ENCODE assay signal across 1 cellular context in genomic region chr11:14380947-14381555, GRCh38.
TF ChIP-seq lines count a peak whose summit lies in the region.

No MANE protein-coding gene starts in this region.

TF ChIP-seq in HepG2, 621 proteins besides CTCF, POLR2A, EP300 and RAD21 (continued from another document and continues in another):
- no peak for TF ChIP-seq AKNA (CRISPR knock-in tag; IDR thresholded peaks at IDR 0.05; ENCODE audit: borderline replicate concordance)
- TF ChIP-seq POGK (CRISPR knock-in tag; conservative IDR thresholded peaks at IDR 0.05), result peak; percentile 81
- TF ChIP-seq IKZF1 (IDR thresholded peaks at IDR 0.05), result no peak
- no peak for TF ChIP-seq THAP7 (CRISPR knock-in tag; IDR thresholded peaks at IDR 0.05)
- no peak for TF ChIP-seq HOMEZ (CRISPR knock-in tag; IDR thresholded peaks at IDR 0.05; ENCODE audit: low read depth)
- no peak for TF ChIP-seq TBX3 (IDR thresholded peaks at IDR 0.05; ENCODE audit: borderline replicate concordance)
- TF ChIP-seq ZNF558 (CRISPR knock-in tag; IDR thresholded peaks at IDR 0.05; ENCODE audit: borderline replicate concordance), result peak; percentile 48; the same call in 1 of the 2 replicates
- TF ChIP-seq MZF1 (CRISPR knock-in tag; IDR thresholded peaks at IDR 0.05; ENCODE audit: borderline replicate concordance), result no peak
- TF ChIP-seq XRCC5 (optimal IDR thresholded peaks at IDR 0.05; ENCODE audit: low read length), result peak; percentile 21
- TF ChIP-seq E2F5 (CRISPR knock-in tag; conservative IDR thresholded peaks at IDR 0.05), result no peak
- no peak for TF ChIP-seq CENPX (CRISPR knock-in tag; IDR thresholded peaks at IDR 0.05)
- TF ChIP-seq ZNF576 (CRISPR knock-in tag; IDR thresholded peaks at IDR 0.05), result no peak
- no peak; the same call in 1 of the 2 replicates for TF ChIP-seq RXRA (CRISPR knock-in tag; IDR thresholded peaks at IDR 0.05)
- TF ChIP-seq HMG20B (CRISPR knock-in tag; conservative IDR thresholded peaks at IDR 0.05), result no peak
- no peak for TF ChIP-seq RFX3 (CRISPR knock-in tag; IDR thresholded peaks at IDR 0.05)
- TF ChIP-seq CBFB (CRISPR knock-in tag; IDR thresholded peaks at IDR 0.05), result no peak
- TF ChIP-seq ZNF891 (CRISPR knock-in tag; IDR thresholded peaks at IDR 0.05), result peak; percentile 74; the same call in 1 of the 2 replicates
- no peak for TF ChIP-seq RFXANK (CRISPR knock-in tag; IDR thresholded peaks at IDR 0.05)
- TF ChIP-seq NPAS2 (CRISPR knock-in tag; IDR thresholded peaks at IDR 0.05; ENCODE audit: borderline replicate concordance), result no peak
- no peak for TF ChIP-seq ZNF557 (CRISPR knock-in tag; IDR thresholded peaks at IDR 0.05)
- TF ChIP-seq AGO2 (optimal IDR thresholded peaks at IDR 0.05; ENCODE audit: low read depth, low read length), result no peak
- TF ChIP-seq HNRNPL (IDR thresholded peaks at IDR 0.05; ENCODE audit: low read depth, low read length), result peak; percentile 95
- no peak for TF ChIP-seq PRMT3 (CRISPR knock-in tag; IDR thresholded peaks at IDR 0.05; ENCODE audit: borderline replicate concordance, low read depth)
- TF ChIP-seq SALL1 (CRISPR knock-in tag; IDR thresholded peaks at IDR 0.05), result peak; percentile 67; the same call in 1 of the 2 replicates
- peak; percentile 50; the same call in 1 of the 2 replicates for TF ChIP-seq THAP9 (CRISPR knock-in tag; IDR thresholded peaks at IDR 0.05; ENCODE audit: borderline replicate concordance)
- TF ChIP-seq ZNF230 (CRISPR knock-in tag; IDR thresholded peaks at IDR 0.05), result no peak
- TF ChIP-seq ZNF503 (CRISPR knock-in tag; IDR thresholded peaks at IDR 0.05), result no peak
- peak; percentile 46; the same call in 1 of the 2 replicates for TF ChIP-seq MYPOP (CRISPR knock-in tag; IDR thresholded peaks at IDR 0.05)
- no peak for TF ChIP-seq ZNF17 (CRISPR knock-in tag; IDR thresholded peaks at IDR 0.05)
- no peak for TF ChIP-seq THAP11 (CRISPR knock-in tag; IDR thresholded peaks at IDR 0.05)
- TF ChIP-seq SMAD1 (CRISPR knock-in tag; IDR thresholded peaks at IDR 0.05; ENCODE audit: borderline replicate concordance, low read depth), result no peak
- no peak for TF ChIP-seq ARNT (IDR thresholded peaks at IDR 0.05)
- TF ChIP-seq HNRNPLL (IDR thresholded peaks at IDR 0.05; ENCODE audit: low read depth, low read length, poor library complexity, severe bottlenecking), result peak; percentile 78
- TF ChIP-seq DNMT1 (CRISPR knock-in tag; IDR thresholded peaks at IDR 0.05), result 0 out of 2 replicates have a peak, but pooled peaks have one; percentile 30
- TF ChIP-seq HNF1A (IDR thresholded peaks at IDR 0.05; ENCODE audit: low read depth), result no peak
- no peak for TF ChIP-seq HNF1A (CRISPR knock-in tag; IDR thresholded peaks at IDR 0.05; ENCODE audit: borderline replicate concordance)
- peak; percentile 58; the same call in 1 of the 2 replicates for TF ChIP-seq GABPB1 (CRISPR knock-in tag; IDR thresholded peaks at IDR 0.05)
- TF ChIP-seq YEATS2 (CRISPR knock-in tag; IDR thresholded peaks at IDR 0.05; ENCODE audit: borderline replicate concordance), result no peak
